1 cellular context compared by ENCODE assay signal in the genomic region with DNA sequence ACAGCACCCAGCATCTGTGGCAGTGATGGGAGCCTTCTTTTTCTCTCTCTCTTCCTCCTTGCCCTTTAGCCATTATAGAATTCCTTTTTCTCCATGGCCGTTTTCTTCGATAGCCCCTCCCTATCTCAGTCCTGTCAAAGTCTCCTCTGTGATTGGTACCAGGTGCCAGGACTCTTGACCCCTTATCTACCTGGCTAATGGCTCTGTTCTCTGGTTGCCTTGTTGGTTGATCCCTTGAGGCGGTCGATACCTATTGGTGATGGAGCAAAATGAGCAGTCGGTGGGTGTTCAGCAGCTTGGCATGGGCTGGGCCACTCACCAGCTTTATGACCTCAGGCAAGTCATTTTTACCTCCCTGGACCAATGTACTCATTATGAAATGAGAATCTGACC.
TF ChIP-seq lines count a peak whose summit lies in the region.

No MANE protein-coding gene starts in this region.

TF ChIP-seq in HCT116, 20 proteins besides CTCF, POLR2A, EP300 and RAD21 (continued from another document):
- TF ChIP-seq REST (IDR thresholded peaks at IDR 0.05; ENCODE audit: low read depth) = no peak
TF ChIP-seq in HCT116: peak in this region for 1.
